Comparison of ENCODE assay signal across 1 cellular context in genomic region chr11:17145972-17146371, GRCh38.
TF ChIP-seq lines count a peak whose summit lies in the region.

No MANE protein-coding gene starts in this region.

TF ChIP-seq in IMR-90, 13 proteins besides CTCF, POLR2A, EP300 and RAD21:
- no peak for TF ChIP-seq RFX5 (IDR thresholded peaks at IDR 0.05; ENCODE audit: low read depth, low read length)
- TF ChIP-seq NFE2L2 (IDR thresholded peaks at IDR 0.05; ENCODE audit: low read depth, low read length) = no peak
- TF ChIP-seq MXI1 (IDR thresholded peaks at IDR 0.05; ENCODE audit: borderline replicate concordance, low read depth, low read length) = no peak
- TF ChIP-seq CEBPB (IDR thresholded peaks at IDR 0.05; ENCODE audit: low read depth, low read length) = no peak
- TF ChIP-seq USF2 (IDR thresholded peaks at IDR 0.05; ENCODE audit: low read depth, low read length) = no peak
- no peak for TF ChIP-seq BHLHE40 (IDR thresholded peaks at IDR 0.05; ENCODE audit: low read depth, low read length)
- no peak for TF ChIP-seq MAZ (IDR thresholded peaks at IDR 0.05; ENCODE audit: borderline replicate concordance, low read depth, low read length)
- TF ChIP-seq RCOR1 (IDR thresholded peaks at IDR 0.05; ENCODE audit: insufficient replicate concordance, low read length) = no peak
- TF ChIP-seq ELK1 (IDR thresholded peaks at IDR 0.05; ENCODE audit: borderline replicate concordance, low read depth, low read length) = no peak
- no peak for TF ChIP-seq MAFK (IDR thresholded peaks at IDR 0.05; ENCODE audit: low read depth, low read length)
- no peak for TF ChIP-seq CHD1 (IDR thresholded peaks at IDR 0.05; ENCODE audit: low read depth, low read length)
- TF ChIP-seq SMC3 (IDR thresholded peaks at IDR 0.05; ENCODE audit: low read depth, low read length) = no peak
- TF ChIP-seq FOS (IDR thresholded peaks at IDR 0.05; ENCODE audit: low read depth, low read length) = no peak
